In the genomic region with DNA sequence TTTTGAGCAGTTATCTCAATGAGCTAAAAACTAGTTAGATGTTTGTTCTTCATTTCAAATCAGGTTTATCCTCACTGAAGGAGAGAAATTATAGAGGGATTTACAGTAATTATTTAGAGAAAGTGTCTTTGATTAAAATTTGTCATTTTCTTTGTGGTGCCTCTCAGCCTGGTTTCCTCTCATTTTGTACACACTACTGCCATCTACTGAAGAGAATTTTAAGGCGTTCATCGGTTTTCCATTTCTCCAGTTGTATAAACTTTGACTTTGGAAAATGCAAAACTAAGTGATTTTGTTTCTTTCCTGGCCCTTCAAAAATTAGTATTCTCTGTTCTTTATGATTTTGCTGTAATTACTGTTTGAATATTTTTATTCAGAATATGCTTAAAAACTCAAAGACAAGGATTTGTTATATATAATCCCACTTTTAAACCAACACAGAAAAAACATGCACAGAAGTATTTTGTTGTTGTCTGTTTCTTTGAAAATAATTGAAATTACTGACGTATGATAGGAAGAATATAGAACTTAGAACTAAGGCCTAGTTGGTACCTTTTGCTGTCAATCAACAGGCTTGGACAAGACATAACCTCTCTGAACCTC, we compare ENCODE assay signal across 8 cellular contexts. TPM values are rescaled to one million over a fixed set of nuclear protein-coding genes. Genes with fewer than 3 reads are reported as not detected.
DNase-seq lines count a peak whose midpoint lies in the region; TF ChIP-seq lines count a peak whose summit lies in the region.

No MANE protein-coding gene starts in this region.

- peaks cover 5 to 6% of the 10 kb centered on the region in 2 donors for H3K27me3 Mint-ChIP-seq in CD4-positive, alpha-beta memory T cell

- no peaks in the 10 kb centered on the region for H3K4me1 ChIP-seq in PC-9 (replicated peaks; ENCODE audit: insufficient read depth)
- peaks cover 0 to 6% (median 0%) of the 10 kb centered on the region in 3 donors for H3K4me1 ChIP-seq in esophagus squamous epithelium
- H3K4me1 ChIP-seq in CD4-positive, alpha-beta memory T cell (ENCODE audit: insufficient read depth, low read length), result no peaks in the 10 kb centered on the region

- H3F3A ChIP-seq in PC-9 (ENCODE audit: insufficient read depth, low read depth), result no peaks in the 10 kb centered on the region

- H2AFZ ChIP-seq in PC-9, result no peak overlapping the region

- no peak overlapping the region for H3K4me3 Mint-ChIP-seq in CD4-positive, alpha-beta memory T cell

- no peaks in the 10 kb centered on the region for H3K9me2 ChIP-seq in PC-9 (ENCODE audit: insufficient read depth)

- intact Hi-C loops in PC-9 (cut with micrococcal nuclease; ENCODE audit: unreplicated experiment) (loop anchor here (1.0 to 5.0 kb wide), 4 partner anchors 225 to 558 kb away; no protein-coding TSS in a partner anchor), esophagus squamous epithelium (cut with DNase I) (loop anchor here (10.0 kb wide), 2 partner anchors 452 to 562 kb away; no protein-coding TSS in a partner anchor)
- intact Hi-C loops in CD4-positive, alpha-beta memory T cell (cut with micrococcal nuclease), result loop anchor here (5.0 kb wide), 1 partner anchor 1130 kb away; no protein-coding TSS in a partner anchor

- no peaks in the 10 kb centered on the region for H3K4me1 Mint-ChIP-seq in CD4-positive, alpha-beta memory T cell

- H3K27ac ChIP-seq in PC-9 (no peak overlapping the region), esophagus squamous epithelium (no peak overlapping the region)
- H3K27ac ChIP-seq in CD4-positive, alpha-beta memory T cell (ENCODE audit: low read depth, low read length), result no peak overlapping the region

- TF ChIP-seq POLR2A in esophagus squamous epithelium (IDR thresholded peaks at IDR 0.05), result no peak

- POLR2A ChIA-PET in PC-9 (lab: Charles Lee; ENCODE audit: unreplicated experiment), result no interaction called here
- POLR2A ChIA-PET in CD4-positive, alpha-beta memory T cell (lab: Charles Lee; ENCODE audit: partially characterized antibody), result no interaction called here

- CTCF ChIA-PET in PC-9 (lab: Charles Lee), result no interaction called here
- CTCF ChIA-PET in CD4-positive, alpha-beta memory T cell (lab: Charles Lee; ENCODE audit: partially characterized antibody), result no interaction called here

- H3K36me3 ChIP-seq in PC-9 (ENCODE audit: low read depth), result no peaks in the 10 kb centered on the region
- H3K36me3 ChIP-seq in esophagus squamous epithelium, result no peaks in the 10 kb centered on the region
- H3K36me3 ChIP-seq in CD4-positive, alpha-beta memory T cell (ENCODE audit: insufficient read depth, low read length), result no peaks in the 10 kb centered on the region

- 12 to 18% methylated on average over 3 of the region's 3 CpGs for WGBS in esophagus squamous epithelium, 2 donors

- no TSS peak for BruUV-seq in PC-9 (replicated peaks; lab: Mats Ljungman, UMichigan)

- no peaks in the 10 kb centered on the region for H3K79me2 ChIP-seq in PC-9 (ENCODE audit: low read depth)

- H3K9me3 Mint-ChIP-seq in CD4-positive, alpha-beta memory T cell, result no peaks in the 10 kb centered on the region

- H3K9me3 ChIP-seq in PC-9 (ENCODE audit: insufficient read depth, low read depth), result no peaks in the 10 kb centered on the region
- no peaks in the 10 kb centered on the region for H3K9me3 ChIP-seq in esophagus squamous epithelium
- no peaks in the 10 kb centered on the region for H3K9me3 ChIP-seq in CD4-positive, alpha-beta memory T cell (ENCODE audit: control insufficient read depth in 1 of 2, low read length in 2 of 2)

- H3K27me3 ChIP-seq in PC-9 (ENCODE audit: insufficient read depth, low read depth) (no peaks in the 10 kb centered on the region), esophagus squamous epithelium (no peaks in the 10 kb centered on the region)
- no peaks in the 10 kb centered on the region for H3K27me3 ChIP-seq in CD4-positive, alpha-beta memory T cell (ENCODE audit: insufficient read depth, low read length)

- H3K36me3 Mint-ChIP-seq in CD4-positive, alpha-beta memory T cell, result no peaks in the 10 kb centered on the region

- no peak overlapping the region for H3K4me2 ChIP-seq in PC-9

- no peaks in the 10 kb centered on the region for H4K20me1 ChIP-seq in PC-9 (ENCODE audit: insufficient read depth)

- TF ChIP-seq CTCF in GM12872 (IDR thresholded peaks at IDR 0.05; ENCODE audit: insufficient read depth, low read depth, low read length) (0 out of 3 replicates have a peak, but pooled peaks have one; percentile 1), PC-9 (conservative IDR thresholded peaks at IDR 0.05) (peak; percentile 69), esophagus squamous epithelium (IDR thresholded peaks at IDR 0.05) (peak; percentile 19 to 71 (median 48))

- H3K27ac Mint-ChIP-seq in CD4-positive, alpha-beta memory T cell, result no peak overlapping the region

- DNase-seq in A172 (ENCODE audit: low spot score), result peak; percentile 9
- no peak for DNase-seq in PC-9
- no peak for DNase-seq in esophagus squamous epithelium (lab: John Stamatoyannopoulos, UW)
- peak; percentile 60 for DNase-seq in retina
- DNase-seq in CD4-positive, alpha-beta memory T cell, result no peak
- DNase-seq in activated T-cell treated with anti-CD3 and anti-CD28 coated beads, Interleukin-2, amount 50 U/mL, for 48 hours, result no peak
- no peak for DNase-seq in T-helper 9 cell

- H3K4me3 ChIP-seq in PC-9 (no peak overlapping the region), esophagus squamous epithelium (no peak overlapping the region)
- no peak overlapping the region for H3K4me3 ChIP-seq in CD4-positive, alpha-beta memory T cell (ENCODE audit: low read length in 2 of 2)

RNA-seq across cellular contexts. Expression of a gene that starts 34.4 kb away (rescaled TPM):
- total RNA-seq in A172 (2014; rRNA removed; shearing (Covaris generic)), result 135 and 189 TPM in 2 replicates
- total RNA-seq in PC-9 (2021) (139 and 140 TPM in 2 replicates), esophagus squamous epithelium (10 to 100 TPM; 45.7 to 84.9 (median 61.1) TPM)
- total RNA-seq in CD4-positive, alpha-beta memory T cell, result not detected
- polyA plus RNA-seq in CD4-positive, alpha-beta memory T cell, result not detected

Comparison
In these comparisons a context has a peak if more than half of its experiments do, and no peak if none do; other contexts are left out.
1. DNase-seq: peak in A172 (single experiment) and retina (single experiment); none in PC-9 (0 of 2), esophagus squamous epithelium (single experiment), CD4-positive, alpha-beta memory T cell (0 of 5), activated T-cell treated with anti-CD3 and anti-CD28 coated beads, Interleukin-2, amount 50 U/mL, for 48 hours (0 of 2) and T-helper 9 cell (single experiment).
2. CTCF ChIP-seq: peak in every context shown above with its lines; median percentile 69 in PC-9; 48 in esophagus squamous epithelium; 1 in GM12872.
3. RNA of a gene that starts 34.4 kb away (total RNA-seq): 139 to 140 TPM in PC-9, 135 to 189 TPM in A172 and 45.7 to 84.9 TPM in esophagus squamous epithelium; not detected in CD4-positive, alpha-beta memory T cell; every median in the first group is over 10 times any median in the second.